In genomic region chr1:228530951-228531731, GRCh38 we compare ENCODE assay signal across 26 cellular contexts.
"Had no signal": no experiment of that assay in that cellular context is flagged by ENCODE, and none has a peak within 500 bp of the region (broad histone marks: within the 10 kb centered on the region; RNA-seq: fewer than 3 reads in every experiment).

No MANE protein-coding gene starts in this region.

- H3K4me1 Mint-ChIP-seq: activated naive CD8-positive, alpha-beta T cell treated with anti-CD3 and anti-CD28 coated beads, Interleukin-2, amount 10 ng/mL, durations not matched to agents 7 days and 5 days; WTC11 had no signal

- H3K27me3 ChIP-seq: SJSA1 had no signal

- ATAC-seq: activated CD8-positive, alpha-beta T cell treated with anti-CD3 and anti-CD28 coated beads, Interleukin-2, amount 10 ng/mL, durations not matched to agents 7 days and 5 days; Panc1; WTC11 had no signal

- H3K4me3 Mint-ChIP-seq: activated CD8-positive, alpha-beta T cell treated with anti-CD3 and anti-CD28 coated beads, Interleukin-2, amount 10 ng/mL, durations not matched to agents 7 days and 5 days; activated naive CD8-positive, alpha-beta T cell treated with anti-CD3 and anti-CD28 coated beads, Interleukin-2, amount 10 ng/mL, durations not matched to agents 7 days and 5 days; T-helper 1 cell treated with Interleukin-12 subunit alpha and Interleukin-12 subunit beta and Interleukin-4 antibody, amounts not matched to agents 30 μg/mL and 1 μg/mL, for 36 hours; WTC11 had no signal

- H3K27ac ChIP-seq: adrenal gland, SJSA1 had no signal

- H3K27ac Mint-ChIP-seq: activated CD8-positive, alpha-beta T cell treated with anti-CD3 and anti-CD28 coated beads, Interleukin-2, amount 10 ng/mL, durations not matched to agents 7 days and 5 days; activated naive CD8-positive, alpha-beta T cell treated with anti-CD3 and anti-CD28 coated beads, Interleukin-2, amount 10 ng/mL, durations not matched to agents 7 days and 5 days; T-helper 1 cell treated with Interleukin-12 subunit alpha and Interleukin-12 subunit beta and Interleukin-4 antibody, amounts not matched to agents 30 μg/mL and 1 μg/mL, for 36 hours; WTC11 had no signal

- H3K36me3 Mint-ChIP-seq: activated naive CD8-positive, alpha-beta T cell treated with anti-CD3 and anti-CD28 coated beads, Interleukin-2, amount 10 ng/mL, durations not matched to agents 7 days and 5 days had no signal

- H3K4me1 ChIP-seq: adrenal gland, SJSA1 had no signal

- H3K4me3 ChIP-seq: adrenal gland, SJSA1 had no signal

- DNase-seq: activated CD4-positive, alpha-beta T cell treated with anti-CD3 and anti-CD28 coated beads for 48 hours; activated CD4-positive, alpha-beta T cell treated with anti-CD3 and anti-CD28 coated beads, Interleukin-2, amount 50 U/mL, for 4 hours; activated CD4-positive, CD25-positive, alpha-beta regulatory T cell treated with anti-CD3 and anti-CD28 coated beads, Interleukin-2, amount 50 U/mL, for 72 hours; activated CD8-positive, alpha-beta memory T cell treated with anti-CD3 and anti-CD28 coated beads, Interleukin-2, amount 50 U/mL, for 48 hours; activated CD8-positive, alpha-beta T cell treated with anti-CD3 and anti-CD28 coated beads, Interleukin-2, amount 10 ng/mL, durations not matched to agents 7 days and 5 days; activated naive CD4-positive, alpha-beta T cell treated with anti-CD3 and anti-CD28 coated beads, Interleukin-2, amount 50 U/mL, for 16 hours; activated naive CD8-positive, alpha-beta T cell treated with anti-CD3 and anti-CD28 coated beads, Interleukin-2, amount 10 ng/mL, durations not matched to agents 7 days and 5 days; activated T-cell treated with anti-CD3 and anti-CD28 coated beads, Interleukin-2, amount 50 U/mL, for 1 hour; adrenal gland; anterior cingulate cortex; KG1; NCI-H1105; NCI-H1436; NCI-H1694 treated with DMSO at 0.1 percent for 48 hours; NCI-H2029 treated with DMSO at 0.1 percent for 48 hours; NCI-H345; NCI-H510A; NCI-H526 treated with DMSO at 0.1 percent for 48 hours; NCI-H82; NK-92 treated with Interleukin-12 subunit alpha and Interleukin-12 subunit beta, amount 100 ng/mL, for 24 hours; OCI-M1; SHP77 had no signal

- H3K36me3 ChIP-seq: adrenal gland, SJSA1 had no signal

- H3K9me3 ChIP-seq: adrenal gland, SJSA1 had no signal
